In genomic region chr10:4234661-4235060, GRCh38 we compare ENCODE assay signal across 11 cellular contexts.
A peak's percentile ranks its signal among the peaks of the same experiment; 100 is the strongest.
DNase-seq lines count a peak whose midpoint lies in the region; ATAC-seq and TF ChIP-seq lines count a peak whose summit lies in the region.
"Had no signal": no experiment of that assay in that cellular context is flagged by ENCODE, and none has a peak within 500 bp of the region (broad histone marks: within the 10 kb centered on the region; RNA-seq: fewer than 3 reads in every experiment).

No MANE protein-coding gene starts in this region.

- H3K27me3 ChIP-seq in upper lobe of right lung: no peaks in the 10 kb centered on the region

- no peak for DNase-seq in activated naive CD8-positive, alpha-beta T cell treated with anti-CD3 and anti-CD28 coated beads, Interleukin-2, amount 10 ng/mL, durations not matched to agents 7 days and 5 days
- no peak for DNase-seq in activated naive CD8-positive, alpha-beta T cell treated with anti-CD3 and anti-CD28 coated beads for 36 hours
- peak; percentile 42 for DNase-seq in activated CD4-positive, alpha-beta T cell treated with anti-CD3 and anti-CD28 coated beads for 48 hours
- peak; percentile 87 for DNase-seq in fibroblast of villous mesenchyme (ENCODE audit: low read depth)
- no peak for DNase-seq in upper lobe of right lung
- DNase-seq in NCI-H524 (lab: John Stamatoyannopoulos, UW): no peak
- no peak for DNase-seq in A172 (ENCODE audit: low spot score)
- DNase-seq: mesendoderm, NCI-H2081 treated with DMSO at 0.1 percent for 48 hours had no signal

- intact Hi-C loops in upper lobe of right lung (cut with DNase I): no loop called here

- peaks cover 6% of the 10 kb centered on the region for H3K36me3 Mint-ChIP-seq in activated naive CD8-positive, alpha-beta T cell treated with anti-CD3 and anti-CD28 coated beads, Interleukin-2, amount 10 ng/mL, durations not matched to agents 7 days and 5 days
- H3K36me3 Mint-ChIP-seq in activated naive CD8-positive, alpha-beta T cell treated with anti-CD3 and anti-CD28 coated beads for 36 hours: no peaks in the 10 kb centered on the region

- TF ChIP-seq CTCF in fibroblast of villous mesenchyme (IDR thresholded peaks at IDR 0.05; ENCODE audit: insufficient read depth, low read depth, low read length) (no peak), upper lobe of right lung (IDR thresholded peaks at IDR 0.05) (peak; percentile 15)

- H3K36me3 ChIP-seq in upper lobe of right lung: no peaks in the 10 kb centered on the region

- H3K9me3 ChIP-seq in upper lobe of right lung: no peaks in the 10 kb centered on the region

- H3K4me3 ChIP-seq in fibroblast of villous mesenchyme (ENCODE audit: low read depth, low read length): no peak overlapping the region
- no peak overlapping the region for H3K4me3 ChIP-seq in upper lobe of right lung

- H3K4me1 Mint-ChIP-seq in activated naive CD8-positive, alpha-beta T cell treated with anti-CD3 and anti-CD28 coated beads, Interleukin-2, amount 10 ng/mL, durations not matched to agents 7 days and 5 days: peaks cover 6% of the 10 kb centered on the region
- H3K4me1 Mint-ChIP-seq in activated naive CD8-positive, alpha-beta T cell treated with anti-CD3 and anti-CD28 coated beads for 36 hours: peaks cover 5% of the 10 kb centered on the region
- H3K4me1 Mint-ChIP-seq: B cell had no signal

- peaks cover 2% of the 10 kb centered on the region for H3K27me3 Mint-ChIP-seq in activated naive CD8-positive, alpha-beta T cell treated with anti-CD3 and anti-CD28 coated beads, Interleukin-2, amount 10 ng/mL, durations not matched to agents 7 days and 5 days
- peaks cover 11% of the 10 kb centered on the region for H3K27me3 Mint-ChIP-seq in activated naive CD8-positive, alpha-beta T cell treated with anti-CD3 and anti-CD28 coated beads for 36 hours
- H3K27me3 Mint-ChIP-seq: B cell had no signal

- H3K27ac ChIP-seq in upper lobe of right lung: no peak overlapping the region

- POLR2A ChIA-PET in activated naive CD8-positive, alpha-beta T cell treated with anti-CD3 and anti-CD28 coated beads, Interleukin-2, amount 10 ng/mL, durations not matched to agents 7 days and 5 days (lab: Charles Lee): no interaction called here

- no peak overlapping the region for H3K27ac Mint-ChIP-seq in activated naive CD8-positive, alpha-beta T cell treated with anti-CD3 and anti-CD28 coated beads, Interleukin-2, amount 10 ng/mL, durations not matched to agents 7 days and 5 days
- H3K27ac Mint-ChIP-seq in activated naive CD8-positive, alpha-beta T cell treated with anti-CD3 and anti-CD28 coated beads for 36 hours: no peak overlapping the region
- H3K27ac Mint-ChIP-seq: B cell had no signal

- peaks cover 4% of the 10 kb centered on the region for H3K9me3 Mint-ChIP-seq in activated naive CD8-positive, alpha-beta T cell treated with anti-CD3 and anti-CD28 coated beads, Interleukin-2, amount 10 ng/mL, durations not matched to agents 7 days and 5 days
- H3K9me3 Mint-ChIP-seq in activated naive CD8-positive, alpha-beta T cell treated with anti-CD3 and anti-CD28 coated beads for 36 hours: peaks cover 5% of the 10 kb centered on the region

- no peak overlapping the region for H3K4me3 Mint-ChIP-seq in activated naive CD8-positive, alpha-beta T cell treated with anti-CD3 and anti-CD28 coated beads, Interleukin-2, amount 10 ng/mL, durations not matched to agents 7 days and 5 days
- H3K4me3 Mint-ChIP-seq in activated naive CD8-positive, alpha-beta T cell treated with anti-CD3 and anti-CD28 coated beads for 36 hours: no peak overlapping the region
- H3K4me3 Mint-ChIP-seq: B cell had no signal

- H3K4me1 ChIP-seq in upper lobe of right lung: no peaks in the 10 kb centered on the region

- ATAC-seq in activated naive CD8-positive, alpha-beta T cell treated with anti-CD3 and anti-CD28 coated beads, Interleukin-2, amount 10 ng/mL, durations not matched to agents 7 days and 5 days (ENCODE audit: low read depth): peak; percentile 47
- ATAC-seq in upper lobe of right lung: peak; percentile 81
- no peak for ATAC-seq in HG03196 (IDR thresholded peaks at IDR 0.05; ENCODE audit: unreplicated experiment)

Comparison
In these comparisons a context has a peak if more than half of its experiments do, and no peak if none do; other contexts are left out.
1. DNase-seq: peak in activated CD4-positive, alpha-beta T cell treated with anti-CD3 and anti-CD28 coated beads for 48 hours (single experiment) and fibroblast of villous mesenchyme (single experiment); none in activated naive CD8-positive, alpha-beta T cell treated with anti-CD3 and anti-CD28 coated beads, Interleukin-2, amount 10 ng/mL, durations not matched to agents 7 days and 5 days (single experiment), activated naive CD8-positive, alpha-beta T cell treated with anti-CD3 and anti-CD28 coated beads for 36 hours (single experiment), upper lobe of right lung (single experiment), NCI-H524 (0 of 2) and A172 (single experiment).